ENCODE assay signal across 17 cellular contexts in the genomic region with DNA sequence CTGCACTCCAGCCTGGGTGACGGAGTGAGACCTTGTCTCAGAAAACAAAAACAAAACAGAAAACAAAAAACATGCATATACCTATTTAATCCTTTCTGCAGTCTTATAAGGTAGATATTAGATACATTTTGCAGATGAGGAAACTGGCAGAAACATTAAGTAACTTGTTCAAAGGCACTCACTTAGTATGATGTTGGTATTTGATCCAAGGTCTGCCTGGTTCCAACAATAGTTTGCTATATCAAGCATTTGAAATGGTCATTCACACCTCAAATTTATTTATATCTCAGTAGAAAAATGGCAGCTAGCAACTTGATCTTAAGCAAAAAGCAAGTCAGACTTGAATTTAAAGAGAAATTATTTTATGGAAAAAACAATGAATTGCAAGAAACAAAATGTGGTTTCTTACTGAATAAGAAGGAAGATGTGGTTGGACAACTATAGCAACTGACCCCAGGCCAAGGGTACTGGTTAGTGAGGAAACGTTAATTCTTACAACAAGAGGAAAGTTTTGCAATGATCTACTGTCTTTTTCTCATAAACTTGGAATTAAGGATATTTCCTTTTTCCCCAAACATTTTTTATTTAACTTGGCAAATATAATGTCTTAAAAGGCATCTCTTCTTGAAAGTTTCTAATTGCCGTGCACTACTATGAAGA. TPM values are rescaled to one million over a fixed set of nuclear protein-coding genes. Genes with fewer than 3 reads are reported as not detected.
DNase-seq lines count a peak whose midpoint lies in the region; ATAC-seq and TF ChIP-seq lines count a peak whose summit lies in the region.
"Had no signal": no experiment of that assay in that cellular context is flagged by ENCODE, and none has a peak within 500 bp of the region (broad histone marks: within the 10 kb centered on the region; RNA-seq: fewer than 3 reads in every experiment).

No MANE protein-coding gene starts in this region.

- H3K4me1 ChIP-seq in upper lobe of right lung: no peaks in the 10 kb centered on the region

- H3K27ac Mint-ChIP-seq in natural killer cell: peak overlapping the region; percentile 23 to 24
- peak overlapping the region in 1 of 2 donors; percentile 27 for H3K27ac Mint-ChIP-seq in natural killer cell treated with Interleukin-12 subunit alpha and Interleukin-12 subunit beta and Interleukin-15 and Interleukin-18, amount 100 ng/mL, for 72 hours
- H3K27ac Mint-ChIP-seq in dendritic cell treated with granulocyte-macrophage colony-stimulating factor and Interleukin-4, amounts not matched to agents 40 ng/mL and 50 ng/mL, for 4 days: peak overlapping the region; percentile 21
- H3K27ac Mint-ChIP-seq: CD8-positive, alpha-beta T cell had no signal

- no peak for TF ChIP-seq CTCF in natural killer cell (IDR thresholded peaks at IDR 0.05)
- no peak for TF ChIP-seq CTCF in NB4 (IDR thresholded peaks at IDR 0.05; ENCODE audit: low read depth, low read length)
- TF ChIP-seq CTCF in upper lobe of right lung (IDR thresholded peaks at IDR 0.05): no peak

- H3K4me3 Mint-ChIP-seq in natural killer cell: no peak overlapping the region
- no peak overlapping the region for H3K4me3 Mint-ChIP-seq in natural killer cell treated with Interleukin-12 subunit alpha and Interleukin-12 subunit beta and Interleukin-15 and Interleukin-18, amount 100 ng/mL, for 72 hours
- H3K4me3 Mint-ChIP-seq in dendritic cell treated with granulocyte-macrophage colony-stimulating factor and Interleukin-4, amounts not matched to agents 40 ng/mL and 50 ng/mL, for 4 days: no peak overlapping the region
- H3K4me3 Mint-ChIP-seq: CD8-positive, alpha-beta T cell had no signal

- no peak for TF ChIP-seq POLR2A in NB4 (IDR thresholded peaks at IDR 0.05; ENCODE audit: extremely low read depth, insufficient read length)

- peaks cover 16% of the 10 kb centered on the region for H3K36me3 Mint-ChIP-seq in natural killer cell
- H3K36me3 Mint-ChIP-seq in natural killer cell treated with Interleukin-12 subunit alpha and Interleukin-12 subunit beta and Interleukin-15 and Interleukin-18, amount 100 ng/mL, for 72 hours: no peaks in the 10 kb centered on the region
- peaks cover 12% of the 10 kb centered on the region for H3K36me3 Mint-ChIP-seq in dendritic cell treated with granulocyte-macrophage colony-stimulating factor and Interleukin-4, amounts not matched to agents 40 ng/mL and 50 ng/mL, for 4 days (ENCODE audit: low read depth)

- H3K4me3 ChIP-seq in NB4 (ENCODE audit: low read depth, low read length) (no peak overlapping the region), upper lobe of right lung (no peak overlapping the region)
- H3K4me3 ChIP-seq: PC-9, SK-N-MC had no signal

- ATAC-seq in natural killer cell (no peak), upper lobe of right lung (peak; percentile 34)
- no peak for ATAC-seq in natural killer cell treated with Interleukin-12 subunit alpha and Interleukin-12 subunit beta and Interleukin-15 and Interleukin-18, amount 100 ng/mL, for 72 hours
- ATAC-seq: CD8-positive, alpha-beta T cell had no signal

- H3K27me3 Mint-ChIP-seq in natural killer cell (ENCODE audit: low read depth in 2 of 2): no peaks in the 10 kb centered on the region
- H3K27me3 Mint-ChIP-seq in natural killer cell treated with Interleukin-12 subunit alpha and Interleukin-12 subunit beta and Interleukin-15 and Interleukin-18, amount 100 ng/mL, for 72 hours: no peaks in the 10 kb centered on the region
- no peaks in the 10 kb centered on the region for H3K27me3 Mint-ChIP-seq in dendritic cell treated with granulocyte-macrophage colony-stimulating factor and Interleukin-4, amounts not matched to agents 40 ng/mL and 50 ng/mL, for 4 days

- H3K9me3 ChIP-seq in upper lobe of right lung: no peaks in the 10 kb centered on the region

- H3K27ac ChIP-seq in upper lobe of right lung: no peak overlapping the region
- H3K27ac ChIP-seq: PC-9, SK-N-MC had no signal

- H3K4me1 Mint-ChIP-seq in natural killer cell: peaks cover 21 to 36% of the 10 kb centered on the region in 2 donors
- peaks cover 0 to 12% of the 10 kb centered on the region in 2 donors for H3K4me1 Mint-ChIP-seq in natural killer cell treated with Interleukin-12 subunit alpha and Interleukin-12 subunit beta and Interleukin-15 and Interleukin-18, amount 100 ng/mL, for 72 hours (ENCODE audit: low read depth in 2 of 2)
- peaks cover 67% of the 10 kb centered on the region for H3K4me1 Mint-ChIP-seq in dendritic cell treated with granulocyte-macrophage colony-stimulating factor and Interleukin-4, amounts not matched to agents 40 ng/mL and 50 ng/mL, for 4 days (ENCODE audit: low read depth)

- no peaks in the 10 kb centered on the region for H3K36me3 ChIP-seq in upper lobe of right lung

- no peak for DNase-seq in natural killer cell
- no peak for DNase-seq in natural killer cell treated with Interleukin-12 subunit alpha and Interleukin-12 subunit beta and Interleukin-15 and Interleukin-18, amount 100 ng/mL, for 72 hours (ENCODE audit: low spot score)
- DNase-seq in NB4 (ENCODE audit: low read depth): peak; percentile 83
- no peak for DNase-seq in upper lobe of right lung
- DNase-seq in posterior cingulate gyrus: no peak
- DNase-seq in activated effector memory CD4-positive, alpha-beta T cell treated with Interleukin-2 at 50 U/mL for 16 hours: no peak
- no peak for DNase-seq in medulla oblongata (ENCODE audit: extremely low spot score)
- DNase-seq: CD8-positive, alpha-beta T cell; H7; IMR-90; Kasumi-1; NCI-H146; NCI-H345; NCI-H526 treated with DMSO at 0.1 percent for 48 hours; PC-9 had no signal

- H3K9me3 Mint-ChIP-seq in natural killer cell: peaks cover 0 to 3% of the 10 kb centered on the region in 2 donors
- H3K9me3 Mint-ChIP-seq in natural killer cell treated with Interleukin-12 subunit alpha and Interleukin-12 subunit beta and Interleukin-15 and Interleukin-18, amount 100 ng/mL, for 72 hours: no peaks in the 10 kb centered on the region
- H3K9me3 Mint-ChIP-seq in dendritic cell treated with granulocyte-macrophage colony-stimulating factor and Interleukin-4, amounts not matched to agents 40 ng/mL and 50 ng/mL, for 4 days: peaks cover 17% of the 10 kb centered on the region

- intact Hi-C loops in natural killer cell (cut with micrococcal nuclease): no loop called here
- intact Hi-C loops in dendritic cell treated with granulocyte-macrophage colony-stimulating factor and Interleukin-4, amounts not matched to agents 40 ng/mL and 50 ng/mL, for 4 days (cut with micrococcal nuclease): no loop called here
- intact Hi-C loops in upper lobe of right lung (cut with DNase I): no loop called here
- intact Hi-C loops in posterior cingulate gyrus (cut with DNase I): no loop called here

- H3K27me3 ChIP-seq in upper lobe of right lung: no peaks in the 10 kb centered on the region

RNA-seq across cellular contexts. Expression of a gene that starts 19.7 kb away (rescaled TPM):
- total RNA-seq in natural killer cell (10 to 100 TPM; 10.3 to 13.4 (median 11.5) TPM), upper lobe of right lung (24.7 TPM)
- total RNA-seq in natural killer cell treated with Interleukin-12 subunit alpha and Interleukin-12 subunit beta and Interleukin-15 and Interleukin-18, amount 100 ng/mL, for 72 hours: 10 to 100 TPM; 22.2 to 23.8 TPM
